Comparison of ENCODE assay signal across 10 cellular contexts in genomic region chr4:22573198-22573597, GRCh38. TPM values are rescaled to one million over a fixed set of nuclear protein-coding genes. Genes with fewer than 3 reads are reported as not detected.
DNase-seq lines count a peak whose midpoint lies in the region; ATAC-seq and TF ChIP-seq lines count a peak whose summit lies in the region.
"Had no signal": no experiment of that assay in that cellular context is flagged by ENCODE, and none has a peak within 500 bp of the region (broad histone marks: within the 10 kb centered on the region; RNA-seq: fewer than 3 reads in every experiment).

No MANE protein-coding gene starts in this region.

- no peak overlapping the region for H2BK12ac ChIP-seq in mesenchymal stem cell (ENCODE audit: low read length in 2 of 2)

- peak; percentile 31 to 81 for ATAC-seq in right cardiac atrium
- ATAC-seq in naive thymus-derived CD4-positive, alpha-beta T cell: no peak

- CTCF ChIA-PET in naive thymus-derived CD4-positive, alpha-beta T cell (lab: Charles Lee): no interaction called here
- CTCF ChIA-PET in PC-9 (lab: Charles Lee): no interaction called here

- BruUV-seq in PC-9 (replicated peaks; lab: Mats Ljungman, UMichigan): no TSS peak

- H2AFZ ChIP-seq in mesenchymal stem cell (ENCODE audit: low read depth, low read length) (no peak overlapping the region), PC-9 (no peak overlapping the region)

- H3K79me2 ChIP-seq in PC-9 (ENCODE audit: low read depth): no peaks in the 10 kb centered on the region

- in situ Hi-C loops in astrocyte of the spinal cord (cut with HindIII; ENCODE audit: low sequenced_read_pairs): no loop called here

- H3K27ac ChIP-seq in right cardiac atrium (ENCODE audit: low read length) (no peak overlapping the region), sigmoid colon (peak overlapping the region; percentile 31 to 79 (median 62)), mesenchymal stem cell (ENCODE audit: low read length, poor library complexity, severe bottlenecking) (no peak overlapping the region), PC-9 (no peak overlapping the region)
- H3K27ac ChIP-seq in naive thymus-derived CD4-positive, alpha-beta T cell (ENCODE audit: low read depth, low read length): no peak overlapping the region

- no peak overlapping the region for H3K23ac ChIP-seq in mesenchymal stem cell (ENCODE audit: low read length in 2 of 2)

- intact Hi-C loops in right cardiac atrium (cut with DNase I): no loop called here
- intact Hi-C loops in sigmoid colon (cut with DNase I): loop anchor here (2.0 kb wide), 1 partner anchor 56 kb away; the partner anchor contains the start of gene ADGRA3
- intact Hi-C loops in naive thymus-derived CD4-positive, alpha-beta T cell (cut with micrococcal nuclease): no loop called here
- intact Hi-C loops in PC-9 (cut with micrococcal nuclease; ENCODE audit: unreplicated experiment): no loop called here

- H3K9me3 Mint-ChIP-seq in naive thymus-derived CD4-positive, alpha-beta T cell: peaks cover 6 to 37% (median 17%) of the 10 kb centered on the region in 11 donors

- H3K18ac ChIP-seq in mesenchymal stem cell (ENCODE audit: low read depth in 1 of 2, low read length in 2 of 2): no peak overlapping the region

- H3K9me2 ChIP-seq in PC-9 (ENCODE audit: insufficient read depth): no peaks in the 10 kb centered on the region

- H3K4me3 Mint-ChIP-seq in naive thymus-derived CD4-positive, alpha-beta T cell: no peak overlapping the region
- H3K4me3 Mint-ChIP-seq: CD14-positive monocyte had no signal

- H3K36me3 ChIP-seq in sigmoid colon: no peaks in the 10 kb centered on the region
- no peaks in the 10 kb centered on the region for H3K36me3 ChIP-seq in naive thymus-derived CD4-positive, alpha-beta T cell (ENCODE audit: control insufficient read depth in 2 of 3, insufficient read depth in 3 of 3, low read length in 3 of 3)
- H3K36me3 ChIP-seq in mesenchymal stem cell (ENCODE audit: control insufficient read depth in 1 of 2, insufficient read depth in 2 of 2, low read depth in 1 of 2, low read length in 2 of 2): no peaks in the 10 kb centered on the region
- no peaks in the 10 kb centered on the region for H3K36me3 ChIP-seq in PC-9 (ENCODE audit: low read depth)

- TF ChIP-seq POLR2A in sigmoid colon (IDR thresholded peaks at IDR 0.05): no peak

- H4K8ac ChIP-seq in mesenchymal stem cell (ENCODE audit: low read length): no peak overlapping the region

- H2BK15ac ChIP-seq in mesenchymal stem cell (ENCODE audit: low read depth, poor library complexity, severe bottlenecking): no peak overlapping the region

- WGBS in right cardiac atrium: 17% methylated on average over 2 of the region's 2 CpGs
- WGBS in sigmoid colon, 2 donors: 46 to 61% methylated on average over 2 of the region's 2 CpGs
- WGBS in mesenchymal stem cell: 95% methylated on average over 1 of the region's 2 CpGs

- H3K27me3 Mint-ChIP-seq in naive thymus-derived CD4-positive, alpha-beta T cell: no peaks in the 10 kb centered on the region

- no peak overlapping the region for H2AK5ac ChIP-seq in mesenchymal stem cell (ENCODE audit: low read length, severe bottlenecking)

- H2BK120ac ChIP-seq in mesenchymal stem cell (ENCODE audit: low read depth, low read length): no peak overlapping the region

- no peaks in the 10 kb centered on the region for H4K20me1 ChIP-seq in PC-9 (ENCODE audit: insufficient read depth)

- DNase-seq in LHCN-M2 (ENCODE audit: low read depth): peak; percentile 5
- DNase-seq in astrocyte of the spinal cord (ENCODE audit: low read depth, low spot score): peak; percentile 32
- DNase-seq in right cardiac atrium: peak; percentile 58 to 88 (median 88)
- DNase-seq in sigmoid colon: peak; percentile 88
- no peak for DNase-seq in naive thymus-derived CD4-positive, alpha-beta T cell
- DNase-seq in mesenchymal stem cell: no peak
- DNase-seq in NCI-H2107 (lab: John Stamatoyannopoulos, UW): no peak
- no peak for DNase-seq in PC-9
- DNase-seq: NCI-H187 had no signal

- H3K4me3 ChIP-seq in astrocyte of the spinal cord (ENCODE audit: low read depth, low read length): no peak overlapping the region
- no peak overlapping the region for H3K4me3 ChIP-seq in right cardiac atrium (ENCODE audit: low read length)
- no peak overlapping the region for H3K4me3 ChIP-seq in sigmoid colon
- H3K4me3 ChIP-seq in naive thymus-derived CD4-positive, alpha-beta T cell (ENCODE audit: low read length): no peak overlapping the region
- H3K4me3 ChIP-seq in mesenchymal stem cell (ENCODE audit: insufficient read depth in 1 of 2, low read depth in 1 of 2, low read length in 2 of 2): no peak overlapping the region
- H3K4me3 ChIP-seq in PC-9: no peak overlapping the region

- no peaks in the 10 kb centered on the region for H3K27me3 ChIP-seq in right cardiac atrium (ENCODE audit: control insufficient read depth, insufficient read depth)
- H3K27me3 ChIP-seq in sigmoid colon: no peaks in the 10 kb centered on the region
- no peaks in the 10 kb centered on the region for H3K27me3 ChIP-seq in naive thymus-derived CD4-positive, alpha-beta T cell (ENCODE audit: control insufficient read depth in 2 of 2, insufficient read depth in 2 of 2, low read length in 2 of 2)
- no peaks in the 10 kb centered on the region for H3K27me3 ChIP-seq in mesenchymal stem cell (ENCODE audit: control insufficient read depth in 1 of 2, insufficient read depth in 1 of 2, low read length in 2 of 2)
- no peaks in the 10 kb centered on the region for H3K27me3 ChIP-seq in PC-9 (ENCODE audit: insufficient read depth, low read depth)

- no peak for TF ChIP-seq EP300 in sigmoid colon (IDR thresholded peaks at IDR 0.05)

- TF ChIP-seq CTCF in astrocyte of the spinal cord (IDR thresholded peaks at IDR 0.05; ENCODE audit: low read depth, low read length) (no peak), sigmoid colon (IDR thresholded peaks at IDR 0.05) (no peak), PC-9 (conservative IDR thresholded peaks at IDR 0.05) (no peak)

- no peaks in the 10 kb centered on the region for H3K4me1 ChIP-seq in right cardiac atrium (ENCODE audit: control insufficient read depth, insufficient read depth, low read length)
- peaks cover 0 to 42% (median 28%) of the 10 kb centered on the region in 4 donors for H3K4me1 ChIP-seq in sigmoid colon
- H3K4me1 ChIP-seq in naive thymus-derived CD4-positive, alpha-beta T cell (ENCODE audit: control insufficient read depth in 2 of 2, insufficient read depth in 2 of 2, low read length in 2 of 2): no peaks in the 10 kb centered on the region
- no peaks in the 10 kb centered on the region for H3K4me1 ChIP-seq in mesenchymal stem cell (ENCODE audit: control insufficient read depth, insufficient read depth, low read depth, low read length)
- H3K4me1 ChIP-seq in PC-9 (replicated peaks; ENCODE audit: insufficient read depth): no peaks in the 10 kb centered on the region

- no peak overlapping the region for H3K4ac ChIP-seq in mesenchymal stem cell (ENCODE audit: low read depth in 1 of 2, low read length in 2 of 2)

- no peak overlapping the region for H3K9ac ChIP-seq in mesenchymal stem cell (ENCODE audit: low read length)

- H3K4me2 ChIP-seq in mesenchymal stem cell (ENCODE audit: low read length, poor library complexity, severe bottlenecking) (no peak overlapping the region), PC-9 (no peak overlapping the region)

- POLR2A ChIA-PET in naive thymus-derived CD4-positive, alpha-beta T cell (lab: Charles Lee): no interaction called here
- POLR2A ChIA-PET in PC-9 (lab: Charles Lee; ENCODE audit: unreplicated experiment): no interaction called here

- H3K14ac ChIP-seq in mesenchymal stem cell (ENCODE audit: low read length in 2 of 2): no peak overlapping the region

- H3K27ac Mint-ChIP-seq in naive thymus-derived CD4-positive, alpha-beta T cell: no peak overlapping the region
- H3K27ac Mint-ChIP-seq: CD14-positive monocyte had no signal

- H3K9me3 ChIP-seq in right cardiac atrium (ENCODE audit: control insufficient read depth, low read length): no peaks in the 10 kb centered on the region
- peaks cover 0 to 6% (median 1%) of the 10 kb centered on the region in 4 donors for H3K9me3 ChIP-seq in sigmoid colon
- H3K9me3 ChIP-seq in naive thymus-derived CD4-positive, alpha-beta T cell (ENCODE audit: control insufficient read depth in 2 of 3, low read length in 3 of 3): peaks cover 0 to 13% (median 0%) of the 10 kb centered on the region in 3 experiments
- H3K9me3 ChIP-seq in mesenchymal stem cell (ENCODE audit: control insufficient read depth, low read length): peaks cover 23% of the 10 kb centered on the region
- H3K9me3 ChIP-seq in PC-9 (ENCODE audit: insufficient read depth, low read depth): no peaks in the 10 kb centered on the region

- H2BK5ac ChIP-seq in mesenchymal stem cell (ENCODE audit: low read depth, low read length, poor library complexity, severe bottlenecking): no peak overlapping the region

- peaks cover 0 to 10% (median under 1%) of the 10 kb centered on the region in 7 donors for H3K4me1 Mint-ChIP-seq in naive thymus-derived CD4-positive, alpha-beta T cell
- H3K4me1 Mint-ChIP-seq: CD14-positive monocyte had no signal

- H3F3A ChIP-seq in PC-9 (ENCODE audit: insufficient read depth, low read depth): no peaks in the 10 kb centered on the region

- H3K36me3 Mint-ChIP-seq in naive thymus-derived CD4-positive, alpha-beta T cell: peaks cover 0 to 10% (median 4%) of the 10 kb centered on the region in 5 donors
- H3K36me3 Mint-ChIP-seq: CD14-positive monocyte had no signal

- no peak overlapping the region for H4K91ac ChIP-seq in mesenchymal stem cell (ENCODE audit: low read length)

- no peaks in the 10 kb centered on the region for H3K79me1 ChIP-seq in mesenchymal stem cell (replicated peaks; ENCODE audit: low read length, poor library complexity, severe bottlenecking)

RNA-seq across cellular contexts. Expression of gene ADGRA3, which starts 57.3 kb away (rescaled TPM):
- 25.5 and 29.2 TPM in 2 replicates for total RNA-seq in LHCN-M2 (2014; rRNA removed)
- 10.2 TPM for polyA plus RNA-seq in LHCN-M2 (2012)
- 10 to 100 TPM; 28.4 to 40.4 (median 31.4) TPM for total RNA-seq in right cardiac atrium
- 15.6 TPM for polyA plus RNA-seq in right cardiac atrium
- 10 to 100 TPM; 51.6 to 86.1 (median 65.5) TPM for total RNA-seq in sigmoid colon
- polyA plus RNA-seq in sigmoid colon: 10 to 100 TPM in 1 of 3 donors, 1 to 10 TPM in 2; 4.4 to 16.2 (median 6.0) TPM
- total RNA-seq in naive thymus-derived CD4-positive, alpha-beta T cell: 1 to 10 TPM; 4.1 to 5.2 (median 4.9) TPM
- polyA plus RNA-seq in naive thymus-derived CD4-positive, alpha-beta T cell: 1 to 10 TPM in 1 of 2 donors, under 1 TPM in 1; 0.60 to 2.1 TPM
- polyA plus RNA-seq in mesenchymal stem cell (2013, experiment 1 of 2): 19.9 TPM
- polyA plus RNA-seq in mesenchymal stem cell (2013, experiment 2 of 2): 19.8 TPM
- 40.5 and 51.6 TPM in 2 replicates for total RNA-seq in PC-9 (2021)
- polyA plus RNA-seq: CD14-positive monocyte had no signal

Comparison
In these comparisons a context has a peak if more than half of its experiments do, and no peak if none do; other contexts are left out.
1. DNase-seq: peak in LHCN-M2 (single experiment), astrocyte of the spinal cord (single experiment), right cardiac atrium (3 of 3) and sigmoid colon (single experiment); none in naive thymus-derived CD4-positive, alpha-beta T cell (0 of 9), mesenchymal stem cell (single experiment), NCI-H2107 (single experiment) and PC-9 (0 of 2).
2. H3K27ac ChIP-seq: peak in sigmoid colon (4 of 4); none in right cardiac atrium (single experiment), naive thymus-derived CD4-positive, alpha-beta T cell (single experiment), mesenchymal stem cell (single experiment) and PC-9 (single experiment).